In genomic region chr7:149623262-149623997, GRCh38 we compare ENCODE assay signal across 8 cellular contexts.
DNase-seq lines count a peak whose midpoint lies in the region; ATAC-seq and TF ChIP-seq lines count a peak whose summit lies in the region.
"Not testable (repeated sequence)": the region's sequence is repeated elsewhere in the genome, so short reads cannot be mapped to it uniquely, and the experiment has no call there.

No MANE protein-coding gene starts in this region.

- TF ChIP-seq POLR2A in gastrocnemius medialis (IDR thresholded peaks at IDR 0.05) = not testable (repeated sequence)

- 0% methylated on average over 14 of the region's 19 CpGs for WGBS in mammary epithelial cell (ENCODE audit: low coverage, missing lambda C conversion rate)
- 43 to 54% methylated on average over 8 to 10 of the region's 19 CpGs for WGBS in mesodermal cell (ENCODE audit: insufficient coverage in 2 of 2), 2 experiments

- in situ Hi-C loops in mammary epithelial cell (cut with MboI; ENCODE audit: low sequenced_read_pairs in 2 of 2); gastrocnemius medialis (cut with MboI; ENCODE audit: low sequenced_read_pairs in 4 of 4): not testable (repeated sequence)

- CTCF ChIA-PET in mammary epithelial cell (lab: Charles Lee; ENCODE audit: low non-redundant PET) = interaction anchor here (0.6 kb wide), 1 partner anchor 149 kb away, joined by 5 read pairs; no protein-coding TSS in a partner anchor

- H3K27ac ChIP-seq in VCaP (peak overlapping the region; percentile 99), mammary epithelial cell (ENCODE audit: insufficient read depth, low read depth, low read length) (peak overlapping the region; percentile 45), gastrocnemius medialis (peak overlapping the region; percentile 78 to 91 (median 90))
- H3K27ac ChIP-seq in mesodermal cell (ENCODE audit: low read depth, low read length, severe bottlenecking) = not testable (repeated sequence)

- H3K27me3 ChIP-seq in mammary epithelial cell (ENCODE audit: insufficient read depth, low read length); gastrocnemius medialis: not testable (repeated sequence)

- H3K4me1 ChIP-seq in mammary epithelial cell (ENCODE audit: insufficient read depth, low read length) = peaks cover 19% of the 10 kb centered on the region
- H3K4me1 ChIP-seq in mesodermal cell (ENCODE audit: control insufficient read depth, insufficient read depth, low read length, poor library complexity, severe bottlenecking) = not testable (repeated sequence)
- peaks cover 16 to 27% of the 10 kb centered on the region in 2 donors for H3K4me1 ChIP-seq in gastrocnemius medialis

- peaks cover 57% of the 10 kb centered on the region for H3K79me2 ChIP-seq in mammary epithelial cell (ENCODE audit: insufficient read depth, low read length)

- not testable (repeated sequence) for BruUV-seq in mammary epithelial cell (replicated peaks; lab: Mats Ljungman, UMichigan)

- intact Hi-C loops in mammary epithelial cell (cut with micrococcal nuclease) (loop anchor here (10.0 kb wide), 1 partner anchor 129 kb away; the partner anchor contains the start of gene ZNF746), gastrocnemius medialis (cut with DNase I; ENCODE audit: low total_unique reads) (loop anchor here (5.0 to 10.0 kb wide), 2 partner anchors 126 to 339 kb away; partner anchors contain the start of gene ZNF746)

- not testable (repeated sequence) for H3K9me3 ChIP-seq in mammary epithelial cell (replicated peaks; ENCODE audit: insufficient read depth, low read length); mesodermal cell (ENCODE audit: control insufficient read depth, low read length); gastrocnemius medialis

- H3K4me3 ChIP-seq in mammary epithelial cell (replicated peaks in 1 of 3; ENCODE audit: insufficient read depth in 1 of 3, low read depth in 2 of 3, low read length in 3 of 3) (peak overlapping the region; percentile 63 to 78 (median 69)), mesodermal cell (ENCODE audit: extremely low read depth, insufficient read depth, low read length, poor library complexity, severe bottlenecking) (peak overlapping the region; percentile 85), gastrocnemius medialis (peak overlapping the region; percentile 86 to 96 (median 90))

- H3K36me3 ChIP-seq in mammary epithelial cell (ENCODE audit: insufficient read depth, low read length) (peaks cover 16% of the 10 kb centered on the region), mesodermal cell (ENCODE audit: control insufficient read depth, insufficient read depth, low read length) (peaks cover 35% of the 10 kb centered on the region), gastrocnemius medialis (peaks cover 2 to 27% of the 10 kb centered on the region in 2 donors)

- TF ChIP-seq CTCF in VCaP (conservative IDR thresholded peaks at IDR 0.05); mammary epithelial cell (conservative IDR thresholded peaks at IDR 0.05 in 1 of 2, IDR thresholded peaks at IDR 0.05 in 1 of 2; ENCODE audit: extremely low read depth in 1 of 2, insufficient read depth in 1 of 2, low read depth in 1 of 2, low read length in 2 of 2); gastrocnemius medialis (IDR thresholded peaks at IDR 0.05 in 4 of 5, conservative IDR thresholded peaks at IDR 0.05 in 1 of 5): not testable (repeated sequence)

- ATAC-seq in gastrocnemius medialis = not testable (repeated sequence)

- not testable (repeated sequence) for H4K20me1 ChIP-seq in mammary epithelial cell (ENCODE audit: insufficient read depth, low read length)

- dilution Hi-C loops in mammary epithelial cell (cut with HindIII; ENCODE audit: low sequenced_read_pairs) = not testable (repeated sequence)

- peak overlapping the region; percentile 84 for H3K9ac ChIP-seq in mammary epithelial cell (ENCODE audit: insufficient read depth, low read length)

- H2AFZ ChIP-seq in mammary epithelial cell (ENCODE audit: low read depth, low read length) = peak overlapping the region; percentile 99

- peak overlapping the region; percentile 75 for H3K4me2 ChIP-seq in mammary epithelial cell (ENCODE audit: insufficient read depth, low read depth, low read length)

- DNase-seq in A172 (ENCODE audit: low spot score) (peak; percentile 18), GM04504 (ENCODE audit: low read depth) (peak; percentile 21), NCI-H1417 (lab: John Stamatoyannopoulos, UW) (peak in 2 of 3 experiments; percentile 33 to 48), mammary epithelial cell (peak; percentile 51), globus pallidus (ENCODE audit: low spot score) (peak; percentile 7), gastrocnemius medialis (peak; percentile 9 to 31)
